1 cellular context compared by ENCODE assay signal in genomic region chr3:11642455-11643162, GRCh38.
TF ChIP-seq lines count a peak whose summit lies in the region.

No MANE protein-coding gene starts in this region.

TF ChIP-seq in HepG2, 621 proteins besides CTCF, POLR2A, EP300 and RAD21 (continued from another document and continues in another):
- TF ChIP-seq PRDM15 (CRISPR knock-in tag; IDR thresholded peaks at IDR 0.05) (no peak), MBD4 (IDR thresholded peaks at IDR 0.05; ENCODE audit: borderline replicate concordance, low read length) (0 out of 2 replicates have a peak, but pooled peaks have one; percentile 14), ZNF281 (CRISPR knock-in tag; IDR thresholded peaks at IDR 0.05; ENCODE audit: borderline replicate concordance) (peak; percentile 80), ZNF883 (CRISPR knock-in tag; IDR thresholded peaks at IDR 0.05; ENCODE audit: not compliant biosample characterization) (no peak), MBNL3 (CRISPR knock-in tag; conservative IDR thresholded peaks at IDR 0.05) (no peak), MXD3 (CRISPR knock-in tag; IDR thresholded peaks at IDR 0.05) (peak; percentile 58; the same call in 1 of the 2 replicates), POLR2AphosphoS5 (IDR thresholded peaks at IDR 0.05; ENCODE audit: low read depth, low read length) (peak; percentile 65; the same call in 1 of the 2 replicates), HHEX (CRISPR knock-in tag; IDR thresholded peaks at IDR 0.05) (no peak), BHLHE40 (IDR thresholded peaks at IDR 0.05; ENCODE audit: low read length) (no peak), POGZ (CRISPR knock-in tag; IDR thresholded peaks at IDR 0.05) (no peak; the same call in none of the 2 replicates), ZBTB46 (CRISPR knock-in tag; IDR thresholded peaks at IDR 0.05; ENCODE audit: borderline replicate concordance) (no peak), ADNP (CRISPR knock-in tag; IDR thresholded peaks at IDR 0.05) (no peak), BCL6 (CRISPR knock-in tag; IDR thresholded peaks at IDR 0.05) (peak; percentile 65), GATAD2A (CRISPR knock-in tag; IDR thresholded peaks at IDR 0.05) (peak; percentile 89), YEATS2 (CRISPR knock-in tag; IDR thresholded peaks at IDR 0.05; ENCODE audit: borderline replicate concordance) (peak; percentile 35; the same call in 1 of the 2 replicates), ZNF569 (CRISPR knock-in tag; IDR thresholded peaks at IDR 0.05; ENCODE audit: borderline replicate concordance) (no peak), ZNF274 (CRISPR knock-in tag; IDR thresholded peaks at IDR 0.05) (0 out of 2 replicates have a peak, but pooled peaks have one; percentile 21), ETV6 (CRISPR knock-in tag; conservative IDR thresholded peaks at IDR 0.05) (no peak), ISX (CRISPR knock-in tag; conservative IDR thresholded peaks at IDR 0.05) (0 out of 2 replicates have a peak, but pooled peaks have one; percentile 76), MTA1 (CRISPR knock-in tag; IDR thresholded peaks at IDR 0.05; ENCODE audit: borderline replicate concordance) (peak; percentile 78; the same call in 1 of the 2 replicates)
- TF ChIP-seq, protein P1, sequence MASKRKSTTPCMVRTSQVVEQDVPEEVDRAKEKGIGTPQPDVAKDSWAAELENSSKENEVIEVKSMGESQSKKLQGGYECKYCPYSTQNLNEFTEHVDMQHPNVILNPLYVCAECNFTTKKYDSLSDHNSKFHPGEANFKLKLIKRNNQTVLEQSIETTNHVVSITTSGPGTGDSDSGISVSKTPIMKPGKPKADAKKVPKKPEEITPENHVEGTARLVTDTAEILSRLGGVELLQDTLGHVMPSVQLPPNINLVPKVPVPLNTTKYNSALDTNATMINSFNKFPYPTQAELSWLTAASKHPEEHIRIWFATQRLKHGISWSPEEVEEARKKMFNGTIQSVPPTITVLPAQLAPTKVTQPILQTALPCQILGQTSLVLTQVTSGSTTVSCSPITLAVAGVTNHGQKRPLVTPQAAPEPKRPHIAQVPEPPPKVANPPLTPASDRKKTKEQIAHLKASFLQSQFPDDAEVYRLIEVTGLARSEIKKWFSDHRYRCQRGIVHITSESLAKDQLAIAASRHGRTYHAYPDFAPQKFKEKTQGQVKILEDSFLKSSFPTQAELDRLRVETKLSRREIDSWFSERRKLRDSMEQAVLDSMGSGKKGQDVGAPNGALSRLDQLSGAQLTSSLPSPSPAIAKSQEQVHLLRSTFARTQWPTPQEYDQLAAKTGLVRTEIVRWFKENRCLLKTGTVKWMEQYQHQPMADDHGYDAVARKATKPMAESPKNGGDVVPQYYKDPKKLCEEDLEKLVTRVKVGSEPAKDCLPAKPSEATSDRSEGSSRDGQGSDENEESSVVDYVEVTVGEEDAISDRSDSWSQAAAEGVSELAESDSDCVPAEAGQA (IDR thresholded peaks at IDR 0.05; ENCODE audit: low read depth): no peak
- TF ChIP-seq, protein P1 (CRISPR knock-in tag; IDR thresholded peaks at IDR 0.05; ENCODE audit: borderline replicate concordance): peak; percentile 18; the same call in 1 of the 2 replicates
- TF ChIP-seq, protein P2, sequence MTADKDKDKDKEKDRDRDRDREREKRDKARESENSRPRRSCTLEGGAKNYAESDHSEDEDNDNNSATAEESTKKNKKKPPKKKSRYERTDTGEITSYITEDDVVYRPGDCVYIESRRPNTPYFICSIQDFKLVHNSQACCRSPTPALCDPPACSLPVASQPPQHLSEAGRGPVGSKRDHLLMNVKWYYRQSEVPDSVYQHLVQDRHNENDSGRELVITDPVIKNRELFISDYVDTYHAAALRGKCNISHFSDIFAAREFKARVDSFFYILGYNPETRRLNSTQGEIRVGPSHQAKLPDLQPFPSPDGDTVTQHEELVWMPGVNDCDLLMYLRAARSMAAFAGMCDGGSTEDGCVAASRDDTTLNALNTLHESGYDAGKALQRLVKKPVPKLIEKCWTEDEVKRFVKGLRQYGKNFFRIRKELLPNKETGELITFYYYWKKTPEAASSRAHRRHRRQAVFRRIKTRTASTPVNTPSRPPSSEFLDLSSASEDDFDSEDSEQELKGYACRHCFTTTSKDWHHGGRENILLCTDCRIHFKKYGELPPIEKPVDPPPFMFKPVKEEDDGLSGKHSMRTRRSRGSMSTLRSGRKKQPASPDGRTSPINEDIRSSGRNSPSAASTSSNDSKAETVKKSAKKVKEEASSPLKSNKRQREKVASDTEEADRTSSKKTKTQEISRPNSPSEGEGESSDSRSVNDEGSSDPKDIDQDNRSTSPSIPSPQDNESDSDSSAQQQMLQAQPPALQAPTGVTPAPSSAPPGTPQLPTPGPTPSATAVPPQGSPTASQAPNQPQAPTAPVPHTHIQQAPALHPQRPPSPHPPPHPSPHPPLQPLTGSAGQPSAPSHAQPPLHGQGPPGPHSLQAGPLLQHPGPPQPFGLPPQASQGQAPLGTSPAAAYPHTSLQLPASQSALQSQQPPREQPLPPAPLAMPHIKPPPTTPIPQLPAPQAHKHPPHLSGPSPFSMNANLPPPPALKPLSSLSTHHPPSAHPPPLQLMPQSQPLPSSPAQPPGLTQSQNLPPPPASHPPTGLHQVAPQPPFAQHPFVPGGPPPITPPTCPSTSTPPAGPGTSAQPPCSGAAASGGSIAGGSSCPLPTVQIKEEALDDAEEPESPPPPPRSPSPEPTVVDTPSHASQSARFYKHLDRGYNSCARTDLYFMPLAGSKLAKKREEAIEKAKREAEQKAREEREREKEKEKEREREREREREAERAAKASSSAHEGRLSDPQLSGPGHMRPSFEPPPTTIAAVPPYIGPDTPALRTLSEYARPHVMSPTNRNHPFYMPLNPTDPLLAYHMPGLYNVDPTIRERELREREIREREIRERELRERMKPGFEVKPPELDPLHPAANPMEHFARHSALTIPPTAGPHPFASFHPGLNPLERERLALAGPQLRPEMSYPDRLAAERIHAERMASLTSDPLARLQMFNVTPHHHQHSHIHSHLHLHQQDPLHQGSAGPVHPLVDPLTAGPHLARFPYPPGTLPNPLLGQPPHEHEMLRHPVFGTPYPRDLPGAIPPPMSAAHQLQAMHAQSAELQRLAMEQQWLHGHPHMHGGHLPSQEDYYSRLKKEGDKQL (CRISPR knock-in tag; IDR thresholded peaks at IDR 0.05; ENCODE audit: low read depth): no peak
- TF ChIP-seq, protein P3, sequence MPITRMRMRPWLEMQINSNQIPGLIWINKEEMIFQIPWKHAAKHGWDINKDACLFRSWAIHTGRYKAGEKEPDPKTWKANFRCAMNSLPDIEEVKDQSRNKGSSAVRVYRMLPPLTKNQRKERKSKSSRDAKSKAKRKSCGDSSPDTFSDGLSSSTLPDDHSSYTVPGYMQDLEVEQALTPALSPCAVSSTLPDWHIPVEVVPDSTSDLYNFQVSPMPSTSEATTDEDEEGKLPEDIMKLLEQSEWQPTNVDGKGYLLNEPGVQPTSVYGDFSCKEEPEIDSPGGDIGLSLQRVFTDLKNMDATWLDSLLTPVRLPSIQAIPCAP (CRISPR knock-in tag; IDR thresholded peaks at IDR 0.05; ENCODE audit: low read depth): no peak
- TF ChIP-seq, protein P4, sequence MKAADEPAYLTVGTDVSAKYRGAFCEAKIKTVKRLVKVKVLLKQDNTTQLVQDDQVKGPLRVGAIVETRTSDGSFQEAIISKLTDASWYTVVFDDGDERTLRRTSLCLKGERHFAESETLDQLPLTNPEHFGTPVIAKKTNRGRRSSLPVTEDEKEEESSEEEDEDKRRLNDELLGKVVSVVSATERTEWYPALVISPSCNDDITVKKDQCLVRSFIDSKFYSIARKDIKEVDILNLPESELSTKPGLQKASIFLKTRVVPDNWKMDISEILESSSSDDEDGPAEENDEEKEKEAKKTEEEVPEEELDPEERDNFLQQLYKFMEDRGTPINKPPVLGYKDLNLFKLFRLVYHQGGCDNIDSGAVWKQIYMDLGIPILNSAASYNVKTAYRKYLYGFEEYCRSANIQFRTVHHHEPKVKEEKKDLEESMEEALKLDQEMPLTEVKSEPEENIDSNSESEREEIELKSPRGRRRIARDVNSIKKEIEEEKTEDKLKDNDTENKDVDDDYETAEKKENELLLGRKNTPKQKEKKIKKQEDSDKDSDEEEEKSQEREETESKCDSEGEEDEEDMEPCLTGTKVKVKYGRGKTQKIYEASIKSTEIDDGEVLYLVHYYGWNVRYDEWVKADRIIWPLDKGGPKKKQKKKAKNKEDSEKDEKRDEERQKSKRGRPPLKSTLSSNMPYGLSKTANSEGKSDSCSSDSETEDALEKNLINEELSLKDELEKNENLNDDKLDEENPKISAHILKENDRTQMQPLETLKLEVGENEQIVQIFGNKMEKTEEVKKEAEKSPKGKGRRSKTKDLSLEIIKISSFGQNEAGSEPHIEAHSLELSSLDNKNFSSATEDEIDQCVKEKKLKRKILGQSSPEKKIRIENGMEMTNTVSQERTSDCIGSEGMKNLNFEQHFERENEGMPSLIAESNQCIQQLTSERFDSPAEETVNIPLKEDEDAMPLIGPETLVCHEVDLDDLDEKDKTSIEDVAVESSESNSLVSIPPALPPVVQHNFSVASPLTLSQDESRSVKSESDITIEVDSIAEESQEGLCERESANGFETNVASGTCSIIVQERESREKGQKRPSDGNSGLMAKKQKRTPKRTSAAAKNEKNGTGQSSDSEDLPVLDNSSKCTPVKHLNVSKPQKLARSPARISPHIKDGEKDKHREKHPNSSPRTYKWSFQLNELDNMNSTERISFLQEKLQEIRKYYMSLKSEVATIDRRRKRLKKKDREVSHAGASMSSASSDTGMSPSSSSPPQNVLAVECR (CRISPR knock-in tag; IDR thresholded peaks at IDR 0.05; ENCODE audit: borderline replicate concordance): peak; percentile 75; the same call in 1 of the 2 replicates
